Comparison of ENCODE assay signal across 18 cellular contexts in genomic region chr1:29517251-29518080, GRCh38.
DNase-seq lines count a peak whose midpoint lies in the region; TF ChIP-seq lines count a peak whose summit lies in the region.
"Had no signal": no experiment of that assay in that cellular context is flagged by ENCODE, and none has a peak within 500 bp of the region (broad histone marks: within the 10 kb centered on the region; RNA-seq: fewer than 3 reads in every experiment).

No MANE protein-coding gene starts in this region.

- peak; percentile 10 for DNase-seq in activated CD4-positive, alpha-beta memory T cell treated with anti-CD3 and anti-CD28 coated beads, Interleukin-2, amount 10 ng/mL, durations not matched to agents 7 days and 5 days
- DNase-seq in activated CD4-positive, alpha-beta memory T cell treated with anti-CD3 and anti-CD28 coated beads for 36 hours: no peak
- peak; percentile 46 for DNase-seq in coronary artery (ENCODE audit: low spot score)
- no peak for DNase-seq in neural progenitor cell (ENCODE audit: low spot score)
- peak; percentile 55 for DNase-seq in type B pancreatic cell (ENCODE audit: extremely low spot score, unreplicated experiment)
- no peak for DNase-seq in COR-L47 (lab: John Stamatoyannopoulos, UW)
- DNase-seq in activated CD4-positive, alpha-beta T cell treated with anti-CD3 and anti-CD28 coated beads, Interleukin-2, amount 10 ng/mL, durations not matched to agents 7 days and 5 days: no peak
- no peak for DNase-seq in germinal center (ENCODE audit: low spot score)
- DNase-seq: 8988T, DMS53, HCEC 1CT, Karpas-422, MM.1S, NCI-H1105 treated with DMSO at 0.1 percent for 48 hours, NCI-H2029, NCI-H510A treated with DMSO at 0.1 percent for 48 hours had no signal

- no peaks in the 10 kb centered on the region for H3K27me3 ChIP-seq in neural progenitor cell
- H3K27me3 ChIP-seq: Peyer's patch had no signal

- no peak overlapping the region for H3K4me2 ChIP-seq in neural progenitor cell

- no peaks in the 10 kb centered on the region for H3K36me3 ChIP-seq in neural progenitor cell
- H3K36me3 ChIP-seq: Peyer's patch had no signal

- no peaks in the 10 kb centered on the region for H3K4me1 Mint-ChIP-seq in activated CD4-positive, alpha-beta memory T cell treated with anti-CD3 and anti-CD28 coated beads, Interleukin-2, amount 10 ng/mL, durations not matched to agents 7 days and 5 days
- H3K4me1 Mint-ChIP-seq in activated CD4-positive, alpha-beta memory T cell treated with anti-CD3 and anti-CD28 coated beads for 36 hours (ENCODE audit: low read depth): no peaks in the 10 kb centered on the region
- H3K4me1 Mint-ChIP-seq in neural progenitor cell (peaks cover 20% of the 10 kb centered on the region), type B pancreatic cell (ENCODE audit: unreplicated experiment) (peaks cover 5% of the 10 kb centered on the region)
- no peaks in the 10 kb centered on the region for H3K4me1 Mint-ChIP-seq in activated CD4-positive, alpha-beta T cell treated with anti-CD3 and anti-CD28 coated beads, Interleukin-2, amount 10 ng/mL, durations not matched to agents 7 days and 5 days

- intact Hi-C loops in activated CD4-positive, alpha-beta memory T cell treated with anti-CD3 and anti-CD28 coated beads for 36 hours (cut with micrococcal nuclease): no loop called here

- no peaks in the 10 kb centered on the region for H3K9me3 ChIP-seq in neural progenitor cell (ENCODE audit: low read depth)
- H3K9me3 ChIP-seq: Peyer's patch had no signal

- no peak overlapping the region for H3K4me3 Mint-ChIP-seq in activated CD4-positive, alpha-beta memory T cell treated with anti-CD3 and anti-CD28 coated beads, Interleukin-2, amount 10 ng/mL, durations not matched to agents 7 days and 5 days
- H3K4me3 Mint-ChIP-seq in activated CD4-positive, alpha-beta memory T cell treated with anti-CD3 and anti-CD28 coated beads for 36 hours: no peak overlapping the region
- no peak overlapping the region for H3K4me3 Mint-ChIP-seq in neural progenitor cell
- H3K4me3 Mint-ChIP-seq in type B pancreatic cell: no peak overlapping the region
- H3K4me3 Mint-ChIP-seq in activated CD4-positive, alpha-beta T cell treated with anti-CD3 and anti-CD28 coated beads, Interleukin-2, amount 10 ng/mL, durations not matched to agents 7 days and 5 days: no peak overlapping the region

- H4K20me1 ChIP-seq in neural progenitor cell (ENCODE audit: low read depth): no peaks in the 10 kb centered on the region

- no peaks in the 10 kb centered on the region for H3K79me2 ChIP-seq in neural progenitor cell (ENCODE audit: low read depth)

- H3K9me3 Mint-ChIP-seq in activated CD4-positive, alpha-beta memory T cell treated with anti-CD3 and anti-CD28 coated beads, Interleukin-2, amount 10 ng/mL, durations not matched to agents 7 days and 5 days: no peaks in the 10 kb centered on the region
- no peaks in the 10 kb centered on the region for H3K9me3 Mint-ChIP-seq in activated CD4-positive, alpha-beta memory T cell treated with anti-CD3 and anti-CD28 coated beads for 36 hours
- H3K9me3 Mint-ChIP-seq in neural progenitor cell (peaks cover 3% of the 10 kb centered on the region), type B pancreatic cell (no peaks in the 10 kb centered on the region)
- no peaks in the 10 kb centered on the region for H3K9me3 Mint-ChIP-seq in activated CD4-positive, alpha-beta T cell treated with anti-CD3 and anti-CD28 coated beads, Interleukin-2, amount 10 ng/mL, durations not matched to agents 7 days and 5 days

- no peaks in the 10 kb centered on the region for H3F3A ChIP-seq in neural progenitor cell (ENCODE audit: low read depth)

- TF ChIP-seq CTCF in coronary artery (IDR thresholded peaks at IDR 0.05) (no peak), neural progenitor cell (IDR thresholded peaks at IDR 0.05) (no peak), type B pancreatic cell (conservative IDR thresholded peaks at IDR 0.05) (no peak)

- CTCF ChIA-PET in activated CD4-positive, alpha-beta memory T cell treated with anti-CD3 and anti-CD28 coated beads, Interleukin-2, amount 10 ng/mL, durations not matched to agents 7 days and 5 days (lab: Charles Lee): no interaction called here
- CTCF ChIA-PET in activated CD4-positive, alpha-beta memory T cell treated with anti-CD3 and anti-CD28 coated beads for 36 hours (lab: Charles Lee): no interaction called here
- CTCF ChIA-PET in activated CD4-positive, alpha-beta T cell treated with anti-CD3 and anti-CD28 coated beads, Interleukin-2, amount 10 ng/mL, durations not matched to agents 7 days and 5 days (lab: Charles Lee): interaction anchor here (0.7 kb wide), 1 partner anchor 44 kb away, joined by 3 read pairs; no protein-coding TSS in a partner anchor

- H3K9ac ChIP-seq in neural progenitor cell: no peak overlapping the region

- no peaks in the 10 kb centered on the region for H3K36me3 Mint-ChIP-seq in activated CD4-positive, alpha-beta memory T cell treated with anti-CD3 and anti-CD28 coated beads, Interleukin-2, amount 10 ng/mL, durations not matched to agents 7 days and 5 days (ENCODE audit: low read depth)
- H3K36me3 Mint-ChIP-seq in activated CD4-positive, alpha-beta memory T cell treated with anti-CD3 and anti-CD28 coated beads for 36 hours: no peaks in the 10 kb centered on the region
- no peaks in the 10 kb centered on the region for H3K36me3 Mint-ChIP-seq in neural progenitor cell
- H3K36me3 Mint-ChIP-seq in type B pancreatic cell: no peaks in the 10 kb centered on the region
- H3K36me3 Mint-ChIP-seq in activated CD4-positive, alpha-beta T cell treated with anti-CD3 and anti-CD28 coated beads, Interleukin-2, amount 10 ng/mL, durations not matched to agents 7 days and 5 days (ENCODE audit: low read depth): no peaks in the 10 kb centered on the region

- POLR2A ChIA-PET in activated CD4-positive, alpha-beta memory T cell treated with anti-CD3 and anti-CD28 coated beads, Interleukin-2, amount 10 ng/mL, durations not matched to agents 7 days and 5 days (lab: Charles Lee): no interaction called here
- POLR2A ChIA-PET in activated CD4-positive, alpha-beta memory T cell treated with anti-CD3 and anti-CD28 coated beads for 36 hours (lab: Charles Lee): no interaction called here
- POLR2A ChIA-PET in activated CD4-positive, alpha-beta T cell treated with anti-CD3 and anti-CD28 coated beads, Interleukin-2, amount 10 ng/mL, durations not matched to agents 7 days and 5 days (lab: Charles Lee): no interaction called here

- H3K27ac ChIP-seq in coronary artery (no peak overlapping the region), neural progenitor cell (no peak overlapping the region)
- H3K27ac ChIP-seq: C4-2B, Peyer's patch had no signal

- H3K4me1 ChIP-seq in neural progenitor cell: peaks cover 13% of the 10 kb centered on the region
- H3K4me1 ChIP-seq: Peyer's patch had no signal

- no peak overlapping the region for H3K4me3 ChIP-seq in coronary artery
- H3K4me3 ChIP-seq in neural progenitor cell: no peak overlapping the region
- H3K4me3 ChIP-seq: Peyer's patch had no signal

- no peak overlapping the region for H2AFZ ChIP-seq in neural progenitor cell (replicated peaks)

- H3K27me3 Mint-ChIP-seq in activated CD4-positive, alpha-beta memory T cell treated with anti-CD3 and anti-CD28 coated beads, Interleukin-2, amount 10 ng/mL, durations not matched to agents 7 days and 5 days: peaks cover 3% of the 10 kb centered on the region
- peaks cover 7% of the 10 kb centered on the region for H3K27me3 Mint-ChIP-seq in activated CD4-positive, alpha-beta memory T cell treated with anti-CD3 and anti-CD28 coated beads for 36 hours
- H3K27me3 Mint-ChIP-seq in neural progenitor cell (ENCODE audit: insufficient read depth, low read depth) (peaks cover 3% of the 10 kb centered on the region), type B pancreatic cell (peaks cover 26% of the 10 kb centered on the region)
- peaks cover 2% of the 10 kb centered on the region for H3K27me3 Mint-ChIP-seq in activated CD4-positive, alpha-beta T cell treated with anti-CD3 and anti-CD28 coated beads, Interleukin-2, amount 10 ng/mL, durations not matched to agents 7 days and 5 days

- no peak overlapping the region for H3K27ac Mint-ChIP-seq in activated CD4-positive, alpha-beta memory T cell treated with anti-CD3 and anti-CD28 coated beads, Interleukin-2, amount 10 ng/mL, durations not matched to agents 7 days and 5 days
- no peak overlapping the region for H3K27ac Mint-ChIP-seq in activated CD4-positive, alpha-beta memory T cell treated with anti-CD3 and anti-CD28 coated beads for 36 hours
- peak overlapping the region; percentile 46 for H3K27ac Mint-ChIP-seq in neural progenitor cell
- H3K27ac Mint-ChIP-seq in type B pancreatic cell: no peak overlapping the region
- H3K27ac Mint-ChIP-seq in activated CD4-positive, alpha-beta T cell treated with anti-CD3 and anti-CD28 coated beads, Interleukin-2, amount 10 ng/mL, durations not matched to agents 7 days and 5 days: no peak overlapping the region

Comparison
In these comparisons a context has a peak if more than half of its experiments do, and no peak if none do; other contexts are left out.
1. DNase-seq: peak in activated CD4-positive, alpha-beta memory T cell treated with anti-CD3 and anti-CD28 coated beads, Interleukin-2, amount 10 ng/mL, durations not matched to agents 7 days and 5 days (single experiment), coronary artery (single experiment) and type B pancreatic cell (single experiment); none in activated CD4-positive, alpha-beta memory T cell treated with anti-CD3 and anti-CD28 coated beads for 36 hours (single experiment), neural progenitor cell (single experiment), COR-L47 (single experiment), activated CD4-positive, alpha-beta T cell treated with anti-CD3 and anti-CD28 coated beads, Interleukin-2, amount 10 ng/mL, durations not matched to agents 7 days and 5 days (single experiment) and germinal center (single experiment).